Comparison of ENCODE assay signal across 1 cellular context in the genomic region with DNA sequence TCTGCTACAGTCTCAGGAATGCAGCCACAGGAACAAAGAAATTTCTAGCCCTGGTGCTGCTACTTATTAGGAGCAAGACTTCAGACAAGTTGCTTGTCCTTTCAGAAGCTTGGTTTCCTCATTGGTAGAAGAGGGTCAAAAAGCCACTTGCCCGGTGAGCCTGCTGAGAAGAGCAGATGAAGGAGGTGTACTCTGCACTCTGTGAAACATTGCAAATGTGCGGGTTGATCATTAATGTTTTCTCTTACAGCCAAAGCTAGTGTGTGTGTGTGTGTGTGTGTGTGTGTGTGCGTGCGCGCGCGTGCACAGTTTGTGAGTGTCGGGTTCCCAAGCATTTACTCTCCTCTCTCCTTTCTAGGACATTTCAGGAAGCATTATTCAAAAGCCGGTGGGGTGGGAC.
TF ChIP-seq lines count a peak whose summit lies in the region.

No MANE protein-coding gene starts in this region.

TF ChIP-seq in HepG2, 621 proteins besides CTCF, POLR2A, EP300 and RAD21 (continued from another document and continues in another):
- TF ChIP-seq, protein P1, sequence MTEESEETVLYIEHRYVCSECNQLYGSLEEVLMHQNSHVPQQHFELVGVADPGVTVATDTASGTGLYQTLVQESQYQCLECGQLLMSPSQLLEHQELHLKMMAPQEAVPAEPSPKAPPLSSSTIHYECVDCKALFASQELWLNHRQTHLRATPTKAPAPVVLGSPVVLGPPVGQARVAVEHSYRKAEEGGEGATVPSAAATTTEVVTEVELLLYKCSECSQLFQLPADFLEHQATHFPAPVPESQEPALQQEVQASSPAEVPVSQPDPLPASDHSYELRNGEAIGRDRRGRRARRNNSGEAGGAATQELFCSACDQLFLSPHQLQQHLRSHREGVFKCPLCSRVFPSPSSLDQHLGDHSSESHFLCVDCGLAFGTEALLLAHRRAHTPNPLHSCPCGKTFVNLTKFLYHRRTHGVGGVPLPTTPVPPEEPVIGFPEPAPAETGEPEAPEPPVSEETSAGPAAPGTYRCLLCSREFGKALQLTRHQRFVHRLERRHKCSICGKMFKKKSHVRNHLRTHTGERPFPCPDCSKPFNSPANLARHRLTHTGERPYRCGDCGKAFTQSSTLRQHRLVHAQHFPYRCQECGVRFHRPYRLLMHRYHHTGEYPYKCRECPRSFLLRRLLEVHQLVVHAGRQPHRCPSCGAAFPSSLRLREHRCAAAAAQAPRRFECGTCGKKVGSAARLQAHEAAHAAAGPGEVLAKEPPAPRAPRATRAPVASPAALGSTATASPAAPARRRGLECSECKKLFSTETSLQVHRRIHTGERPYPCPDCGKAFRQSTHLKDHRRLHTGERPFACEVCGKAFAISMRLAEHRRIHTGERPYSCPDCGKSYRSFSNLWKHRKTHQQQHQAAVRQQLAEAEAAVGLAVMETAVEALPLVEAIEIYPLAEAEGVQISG (CRISPR knock-in tag; IDR thresholded peaks at IDR 0.05), result 0 out of 2 replicates have a peak, but pooled peaks have one; percentile 30
- TF ChIP-seq, protein P2, sequence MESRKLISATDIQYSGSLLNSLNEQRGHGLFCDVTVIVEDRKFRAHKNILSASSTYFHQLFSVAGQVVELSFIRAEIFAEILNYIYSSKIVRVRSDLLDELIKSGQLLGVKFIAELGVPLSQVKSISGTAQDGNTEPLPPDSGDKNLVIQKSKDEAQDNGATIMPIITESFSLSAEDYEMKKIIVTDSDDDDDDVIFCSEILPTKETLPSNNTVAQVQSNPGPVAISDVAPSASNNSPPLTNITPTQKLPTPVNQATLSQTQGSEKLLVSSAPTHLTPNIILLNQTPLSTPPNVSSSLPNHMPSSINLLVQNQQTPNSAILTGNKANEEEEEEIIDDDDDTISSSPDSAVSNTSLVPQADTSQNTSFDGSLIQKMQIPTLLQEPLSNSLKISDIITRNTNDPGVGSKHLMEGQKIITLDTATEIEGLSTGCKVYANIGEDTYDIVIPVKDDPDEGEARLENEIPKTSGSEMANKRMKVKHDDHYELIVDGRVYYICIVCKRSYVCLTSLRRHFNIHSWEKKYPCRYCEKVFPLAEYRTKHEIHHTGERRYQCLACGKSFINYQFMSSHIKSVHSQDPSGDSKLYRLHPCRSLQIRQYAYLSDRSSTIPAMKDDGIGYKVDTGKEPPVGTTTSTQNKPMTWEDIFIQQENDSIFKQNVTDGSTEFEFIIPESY (CRISPR knock-in tag; IDR thresholded peaks at IDR 0.05), result no peak
- no peak for TF ChIP-seq ZNF503 (CRISPR knock-in tag; IDR thresholded peaks at IDR 0.05)
- TF ChIP-seq ZFP62 (CRISPR knock-in tag; IDR thresholded peaks at IDR 0.05), result no peak
- no peak for TF ChIP-seq CC2D1A (CRISPR knock-in tag; IDR thresholded peaks at IDR 0.05)
- no peak for TF ChIP-seq ZEB1 (IDR thresholded peaks at IDR 0.05; ENCODE audit: insufficient replicate concordance, low read depth)
- peak; percentile 71; the same call in 1 of the 2 replicates for TF ChIP-seq MIXL1 (CRISPR knock-in tag; IDR thresholded peaks at IDR 0.05)
- TF ChIP-seq ISL2 (CRISPR knock-in tag; IDR thresholded peaks at IDR 0.05), result no peak
- no peak for TF ChIP-seq ZFYVE20 (CRISPR knock-in tag; IDR thresholded peaks at IDR 0.05; ENCODE audit: borderline replicate concordance, low read depth)
- no peak for TF ChIP-seq SNAPC4 (CRISPR knock-in tag; IDR thresholded peaks at IDR 0.05)
- TF ChIP-seq CREB1 (IDR thresholded peaks at IDR 0.05), result no peak
- no peak; the same call in 1 of the 2 replicates for TF ChIP-seq CREB1 (CRISPR knock-in tag; IDR thresholded peaks at IDR 0.05)
- TF ChIP-seq MED8 (CRISPR knock-in tag; IDR thresholded peaks at IDR 0.05; ENCODE audit: insufficient replicate concordance), result no peak
- no peak for TF ChIP-seq ZSCAN12 (CRISPR knock-in tag; IDR thresholded peaks at IDR 0.05)
- TF ChIP-seq, protein P3, sequence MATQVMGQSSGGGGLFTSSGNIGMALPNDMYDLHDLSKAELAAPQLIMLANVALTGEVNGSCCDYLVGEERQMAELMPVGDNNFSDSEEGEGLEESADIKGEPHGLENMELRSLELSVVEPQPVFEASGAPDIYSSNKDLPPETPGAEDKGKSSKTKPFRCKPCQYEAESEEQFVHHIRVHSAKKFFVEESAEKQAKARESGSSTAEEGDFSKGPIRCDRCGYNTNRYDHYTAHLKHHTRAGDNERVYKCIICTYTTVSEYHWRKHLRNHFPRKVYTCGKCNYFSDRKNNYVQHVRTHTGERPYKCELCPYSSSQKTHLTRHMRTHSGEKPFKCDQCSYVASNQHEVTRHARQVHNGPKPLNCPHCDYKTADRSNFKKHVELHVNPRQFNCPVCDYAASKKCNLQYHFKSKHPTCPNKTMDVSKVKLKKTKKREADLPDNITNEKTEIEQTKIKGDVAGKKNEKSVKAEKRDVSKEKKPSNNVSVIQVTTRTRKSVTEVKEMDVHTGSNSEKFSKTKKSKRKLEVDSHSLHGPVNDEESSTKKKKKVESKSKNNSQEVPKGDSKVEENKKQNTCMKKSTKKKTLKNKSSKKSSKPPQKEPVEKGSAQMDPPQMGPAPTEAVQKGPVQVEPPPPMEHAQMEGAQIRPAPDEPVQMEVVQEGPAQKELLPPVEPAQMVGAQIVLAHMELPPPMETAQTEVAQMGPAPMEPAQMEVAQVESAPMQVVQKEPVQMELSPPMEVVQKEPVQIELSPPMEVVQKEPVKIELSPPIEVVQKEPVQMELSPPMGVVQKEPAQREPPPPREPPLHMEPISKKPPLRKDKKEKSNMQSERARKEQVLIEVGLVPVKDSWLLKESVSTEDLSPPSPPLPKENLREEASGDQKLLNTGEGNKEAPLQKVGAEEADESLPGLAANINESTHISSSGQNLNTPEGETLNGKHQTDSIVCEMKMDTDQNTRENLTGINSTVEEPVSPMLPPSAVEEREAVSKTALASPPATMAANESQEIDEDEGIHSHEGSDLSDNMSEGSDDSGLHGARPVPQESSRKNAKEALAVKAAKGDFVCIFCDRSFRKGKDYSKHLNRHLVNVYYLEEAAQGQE (IDR thresholded peaks at IDR 0.05; ENCODE audit: borderline replicate concordance in 1 of 2, low read depth in 1 of 2, low read length in 2 of 2), result no peak
- TF ChIP-seq TAF15 (IDR thresholded peaks at IDR 0.05; ENCODE audit: low read depth, low read length, poor library complexity, severe bottlenecking), result no peak
- no peak for TF ChIP-seq TBL1XR1 (IDR thresholded peaks at IDR 0.05; ENCODE audit: borderline replicate concordance, low read length, partially characterized antibody)
- no peak for TF ChIP-seq ZNF18 (CRISPR knock-in tag; IDR thresholded peaks at IDR 0.05; ENCODE audit: insufficient replicate concordance)
- peak; percentile 51 for TF ChIP-seq XRCC5 (optimal IDR thresholded peaks at IDR 0.05; ENCODE audit: low read length)
- no peak for TF ChIP-seq ZNF878 (CRISPR knock-in tag; IDR thresholded peaks at IDR 0.05)
- peak; percentile 16; the same call in 1 of the 2 replicates for TF ChIP-seq SOX5 (CRISPR knock-in tag; IDR thresholded peaks at IDR 0.05; ENCODE audit: borderline replicate concordance)
- TF ChIP-seq ZNF713 (CRISPR knock-in tag; IDR thresholded peaks at IDR 0.05), result no peak
- no peak for TF ChIP-seq CBFB (CRISPR knock-in tag; IDR thresholded peaks at IDR 0.05)
- no peak for TF ChIP-seq DNMT3B (CRISPR knock-in tag; conservative IDR thresholded peaks at IDR 0.05)
- TF ChIP-seq ZNF550 (CRISPR knock-in tag; IDR thresholded peaks at IDR 0.05; ENCODE audit: borderline replicate concordance), result no peak
- TF ChIP-seq ZNF609 (CRISPR knock-in tag; IDR thresholded peaks at IDR 0.05; ENCODE audit: borderline replicate concordance), result no peak
- no peak for TF ChIP-seq CREBL2 (CRISPR knock-in tag; IDR thresholded peaks at IDR 0.05; ENCODE audit: borderline replicate concordance)
- no peak for TF ChIP-seq ZBTB8A (CRISPR knock-in tag; IDR thresholded peaks at IDR 0.05; ENCODE audit: borderline replicate concordance, low read depth)
- peak; percentile 57; the same call in 1 of the 2 replicates for TF ChIP-seq REPIN1 (CRISPR knock-in tag; IDR thresholded peaks at IDR 0.05; ENCODE audit: borderline replicate concordance, low read depth)
- no peak for TF ChIP-seq ZNF253 (CRISPR knock-in tag; IDR thresholded peaks at IDR 0.05; ENCODE audit: borderline replicate concordance)
- peak; percentile 43; the same call in 1 of the 2 replicates for TF ChIP-seq RARA (CRISPR knock-in tag; IDR thresholded peaks at IDR 0.05)
- TF ChIP-seq ZNF549 (CRISPR knock-in tag; IDR thresholded peaks at IDR 0.05), result no peak
- TF ChIP-seq GLI4 (CRISPR knock-in tag; IDR thresholded peaks at IDR 0.05; ENCODE audit: borderline replicate concordance), result no peak
- TF ChIP-seq NCOA1 (CRISPR knock-in tag; IDR thresholded peaks at IDR 0.05), result no peak
